ENCODE assay signal across 1 cellular context in the genomic region with DNA sequence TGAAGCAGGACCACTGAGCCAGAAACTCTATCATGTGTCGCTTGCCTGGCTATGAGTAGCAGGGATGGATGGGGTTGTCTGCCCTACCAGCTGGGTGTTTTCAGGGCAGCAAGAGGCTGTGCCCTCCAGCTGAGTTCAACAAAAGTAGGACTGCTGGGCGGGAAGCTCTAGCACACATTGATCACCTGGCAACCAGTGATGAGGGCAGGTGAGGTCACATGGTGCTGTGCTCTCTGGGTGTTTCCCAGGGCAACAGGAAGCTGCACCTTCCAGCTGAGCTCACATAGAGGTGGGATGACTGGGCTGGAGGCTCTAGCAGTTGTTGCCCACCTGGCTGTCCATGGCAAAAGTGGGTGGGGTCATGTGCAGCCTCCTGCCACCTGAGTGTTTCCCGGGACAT.
TF ChIP-seq lines count a peak whose summit lies in the region.

No MANE protein-coding gene starts in this region.

TF ChIP-seq in H1, 55 proteins besides CTCF, POLR2A, EP300 and RAD21 (continued from another document):
- TF ChIP-seq ATF2 (IDR thresholded peaks at IDR 0.05; ENCODE audit: low read length) = no peak
- TF ChIP-seq JUN (IDR thresholded peaks at IDR 0.05; ENCODE audit: low read depth, low read length) = no peak
- TF ChIP-seq CBX8 (IDR thresholded peaks at IDR 0.05; ENCODE audit: borderline replicate concordance, low read depth, low read length) = no peak
- no peak for TF ChIP-seq RBBP5 (IDR thresholded peaks at IDR 0.05; ENCODE audit: borderline replicate concordance, low read depth, low read length)
- TF ChIP-seq TAF7 (optimal IDR thresholded peaks at IDR 0.05; ENCODE audit: borderline replicate concordance, low read depth, low read length) = no peak
- no peak for TF ChIP-seq KDM4A (IDR thresholded peaks at IDR 0.05; ENCODE audit: low read depth, low read length, severe bottlenecking)
- TF ChIP-seq CBX5 (IDR thresholded peaks at IDR 0.05; ENCODE audit: low read depth, low read length) = no peak
- no peak for TF ChIP-seq BRCA1 (IDR thresholded peaks at IDR 0.05; ENCODE audit: low read depth, low read length)
- no peak for TF ChIP-seq POLR2AphosphoS5 (IDR thresholded peaks at IDR 0.05; ENCODE audit: low read depth, low read length)
- TF ChIP-seq SIN3A (conservative IDR thresholded peaks at IDR 0.05 in 1 of 2, IDR thresholded peaks at IDR 0.05 in 1 of 2; ENCODE audit: low read depth in 1 of 2, low read length in 2 of 2) = no peak
- no peak for TF ChIP-seq CREB1 (IDR thresholded peaks at IDR 0.05)
- TF ChIP-seq YY1 (IDR thresholded peaks at IDR 0.05; ENCODE audit: low read depth, low read length) = no peak
- peak; percentile 73 for TF ChIP-seq RFX5 (IDR thresholded peaks at IDR 0.05; ENCODE audit: borderline replicate concordance, low read depth, low read length)
- no peak for TF ChIP-seq TEAD4 (IDR thresholded peaks at IDR 0.05; ENCODE audit: low read depth, low read length)
- TF ChIP-seq HDAC6 (IDR thresholded peaks at IDR 0.05; ENCODE audit: low read depth, low read length) = no peak
- TF ChIP-seq, protein P1, sequence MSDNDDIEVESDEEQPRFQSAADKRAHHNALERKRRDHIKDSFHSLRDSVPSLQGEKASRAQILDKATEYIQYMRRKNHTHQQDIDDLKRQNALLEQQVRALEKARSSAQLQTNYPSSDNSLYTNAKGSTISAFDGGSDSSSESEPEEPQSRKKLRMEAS (IDR thresholded peaks at IDR 0.05) = 0 out of 2 replicates have a peak, but pooled peaks have one; percentile 23
- no peak for TF ChIP-seq SUZ12 (IDR thresholded peaks at IDR 0.05; ENCODE audit: low read length)
- no peak for TF ChIP-seq SP4 (IDR thresholded peaks at IDR 0.05; ENCODE audit: low read length)
- TF ChIP-seq CTBP2 (IDR thresholded peaks at IDR 0.05; ENCODE audit: borderline replicate concordance, insufficient read depth, insufficient read length, low read length) = no peak
- TF ChIP-seq SIX5 (IDR thresholded peaks at IDR 0.05; ENCODE audit: low read depth, low read length) = no peak
- no peak for TF ChIP-seq KDM5A (IDR thresholded peaks at IDR 0.05; ENCODE audit: low read length)
